In genomic region chr10:51244308-51244707, GRCh38 we compare ENCODE assay signal across 19 cellular contexts.
DNase-seq lines count a peak whose midpoint lies in the region; ATAC-seq, FAIRE-seq and TF ChIP-seq lines count a peak whose summit lies in the region.
"Had no signal": no experiment of that assay in that cellular context is flagged by ENCODE, and none has a peak within 500 bp of the region (broad histone marks: within the 10 kb centered on the region; RNA-seq: fewer than 3 reads in every experiment).

No MANE protein-coding gene starts in this region.

- no peak for FAIRE-seq in endothelial cell of umbilical vein (lab: Jason Lieb, UNC)
- FAIRE-seq: RCC 7860, small intestine had no signal

- H3K27me3 Mint-ChIP-seq in mesothelial cell of epicardium (ENCODE audit: low read depth) (no peaks in the 10 kb centered on the region), type B pancreatic cell (no peaks in the 10 kb centered on the region)
- H3K27me3 Mint-ChIP-seq: naive thymus-derived CD4-positive, alpha-beta T cell had no signal

- ATAC-seq in Panc1 (0 out of 2 replicates have a peak, but pooled peaks have one; percentile 66), HG03521 (IDR thresholded peaks at IDR 0.05; ENCODE audit: unreplicated experiment) (no peak)
- ATAC-seq: activated CD4-positive, CD25-positive, alpha-beta regulatory T cell treated with anti-CD3 and anti-CD28 coated beads, Interleukin-2, amount 50 U/mL, for 24 hours; naive thymus-derived CD4-positive, alpha-beta T cell; stimulated activated naive CD8-positive, alpha-beta T cell treated with anti-CD3 and anti-CD28 coated beads, Interleukin-15, Interleukin-2, amounts not matched to agents 100 U/mL and 50 U/mL, for 24 hours had no signal

- H3K36me3 Mint-ChIP-seq in mesothelial cell of epicardium, result no peaks in the 10 kb centered on the region
- no peaks in the 10 kb centered on the region for H3K36me3 Mint-ChIP-seq in type B pancreatic cell
- H3K36me3 Mint-ChIP-seq: naive thymus-derived CD4-positive, alpha-beta T cell had no signal

- intact Hi-C loops in Panc1 (cut with micrococcal nuclease; ENCODE audit: unreplicated experiment) (loop anchor here (10.0 kb wide), 1 partner anchor 150 kb away; no protein-coding TSS in a partner anchor), endothelial cell of umbilical vein (cut with micrococcal nuclease) (no loop called here), stomach (cut with DNase I; ENCODE audit: low total_unique reads) (no loop called here)

- H2AFZ ChIP-seq in endothelial cell of umbilical vein (ENCODE audit: low read depth, low read length), result no peak overlapping the region

- H3K36me3 ChIP-seq in Panc1 (ENCODE audit: control insufficient read depth, insufficient read depth, low read length) (no peaks in the 10 kb centered on the region), endothelial cell of umbilical vein (ENCODE audit: control insufficient read depth in 2 of 2, extremely low read depth in 1 of 2, insufficient read depth in 2 of 2, low read length in 2 of 2) (no peaks in the 10 kb centered on the region), stomach (no peaks in the 10 kb centered on the region)
- H3K36me3 ChIP-seq: BLaER1 had no signal

- CTCF ChIA-PET in Panc1 (lab: Charles Lee) (no interaction called here), endothelial cell of umbilical vein (lab: Charles Lee) (no interaction called here)

- H3K4me2 ChIP-seq in endothelial cell of umbilical vein (ENCODE audit: insufficient read depth, low read length), result peak overlapping the region; percentile 12
- H3K4me2 ChIP-seq: BLaER1 had no signal

- no peak for DNase-seq in Panc1 (ENCODE audit: low read depth, low spot score)
- no peak for DNase-seq in endothelial cell of umbilical vein (ENCODE audit: low read depth, low spot score)
- no peak for DNase-seq in mesothelial cell of epicardium (ENCODE audit: low spot score in 2 of 2, unreplicated experiment in 2 of 2)
- no peak for DNase-seq in type B pancreatic cell (ENCODE audit: extremely low spot score, unreplicated experiment)
- DNase-seq in NCI-H1436 treated with DMSO at 0.1 percent for 48 hours (lab: John Stamatoyannopoulos, UW), result no peak
- DNase-seq in stomach, result no peak
- DNase-seq: activated CD8-positive, alpha-beta memory T cell treated with anti-CD3 and anti-CD28 coated beads, Interleukin-2, amount 50 U/mL, for 4 hours; activated naive CD4-positive, alpha-beta T cell treated with anti-CD3 and anti-CD28 coated beads for 36 hours; glutamatergic neuron; naive thymus-derived CD4-positive, alpha-beta T cell; NCI-H526 treated with DMSO at 0.1 percent for 48 hours; small intestine; stimulated activated naive CD8-positive, alpha-beta T cell treated with anti-CD3 and anti-CD28 coated beads, Interleukin-15, Interleukin-2, amounts not matched to agents 100 U/mL and 50 U/mL, for 24 hours; T-helper 1 cell had no signal

- H3K9me3 Mint-ChIP-seq in mesothelial cell of epicardium (no peaks in the 10 kb centered on the region), type B pancreatic cell (no peaks in the 10 kb centered on the region)
- H3K9me3 Mint-ChIP-seq: activated naive CD4-positive, alpha-beta T cell treated with anti-CD3 and anti-CD28 coated beads for 36 hours had no signal

- peaks cover 39% of the 10 kb centered on the region for H3K4me1 Mint-ChIP-seq in mesothelial cell of epicardium
- H3K4me1 Mint-ChIP-seq in type B pancreatic cell (ENCODE audit: unreplicated experiment), result peaks cover 19% of the 10 kb centered on the region
- H3K4me1 Mint-ChIP-seq: naive thymus-derived CD4-positive, alpha-beta T cell had no signal

- BruUV-seq in Panc1 (replicated peaks; lab: Mats Ljungman, UMichigan) (no TSS peak), endothelial cell of umbilical vein (replicated peaks; lab: Mats Ljungman, UMichigan) (no TSS peak)

- POLR2A ChIA-PET in Panc1 (lab: Charles Lee) (no interaction called here), endothelial cell of umbilical vein (lab: Charles Lee) (interaction anchor here (0.6 kb wide), 1 partner anchor 17 kb away, joined by 4 read pairs; no protein-coding TSS in a partner anchor)

- H3K9me1 ChIP-seq in endothelial cell of umbilical vein (replicated peaks; ENCODE audit: control insufficient read depth, extremely low read depth, insufficient read depth, low read length), result peaks cover 2% of the 10 kb centered on the region

- no peak for TF ChIP-seq CTCF in Panc1 (IDR thresholded peaks at IDR 0.05)
- TF ChIP-seq CTCF in endothelial cell of umbilical vein (IDR thresholded peaks at IDR 0.05; ENCODE audit: extremely low read depth in 1 of 2, insufficient read depth in 1 of 2, low read depth in 1 of 2, low read length in 2 of 2), result no peak
- TF ChIP-seq CTCF in mesothelial cell of epicardium (IDR thresholded peaks at IDR 0.05; ENCODE audit: unreplicated experiment), result no peak
- TF ChIP-seq CTCF in type B pancreatic cell (conservative IDR thresholded peaks at IDR 0.05), result no peak
- no peak for TF ChIP-seq CTCF in stomach (IDR thresholded peaks at IDR 0.05)

- WGBS in stomach, 5 donors, result 61 to 83% (median 69%) methylated on average over 1 of the region's 1 CpG

- peaks cover 5% of the 10 kb centered on the region; the same call in 1 of the 2 replicates for H3K4me1 ChIP-seq in Panc1 (ENCODE audit: control insufficient read depth, insufficient read depth, low read length)
- peaks cover 15% of the 10 kb centered on the region for H3K4me1 ChIP-seq in endothelial cell of umbilical vein (ENCODE audit: control insufficient read depth, extremely low read depth, insufficient read depth, low read length)
- peaks cover 0 to 7% (median 0%) of the 10 kb centered on the region in 4 donors for H3K4me1 ChIP-seq in stomach
- H3K4me1 ChIP-seq: BLaER1 had no signal

- H3K27me3 ChIP-seq in Panc1 (ENCODE audit: control insufficient read depth, insufficient read depth, low read length), result no peaks in the 10 kb centered on the region
- H3K27me3 ChIP-seq in endothelial cell of umbilical vein (ENCODE audit: control insufficient read depth in 2 of 2, insufficient read depth in 2 of 2, low read length in 2 of 2), result no peaks in the 10 kb centered on the region
- no peaks in the 10 kb centered on the region for H3K27me3 ChIP-seq in stomach
- H3K27me3 ChIP-seq: BLaER1 had no signal

- no peak overlapping the region for H3K9ac ChIP-seq in endothelial cell of umbilical vein (replicated peaks; ENCODE audit: extremely low read depth, insufficient read depth, low read length)
- H3K9ac ChIP-seq: BLaER1 had no signal

- H3K9me3 ChIP-seq in Panc1 (ENCODE audit: control insufficient read depth, insufficient read depth, low read depth, low read length) (no peaks in the 10 kb centered on the region), endothelial cell of umbilical vein (replicated peaks; ENCODE audit: control insufficient read depth, insufficient read depth, low read length) (no peaks in the 10 kb centered on the region), stomach (no peaks in the 10 kb centered on the region)
- H3K9me3 ChIP-seq: BLaER1 had no signal

- no peaks in the 10 kb centered on the region for H4K20me1 ChIP-seq in endothelial cell of umbilical vein (replicated peaks; ENCODE audit: control insufficient read depth, extremely low read depth, insufficient read depth, low read length)
- H4K20me1 ChIP-seq: BLaER1 had no signal

- no peak overlapping the region for H3K4me3 ChIP-seq in Panc1 (ENCODE audit: low read depth in 2 of 2, low read length in 2 of 2)
- no peak overlapping the region for H3K4me3 ChIP-seq in endothelial cell of umbilical vein (replicated peaks in 1 of 3; ENCODE audit: insufficient read depth in 1 of 3, low read depth in 1 of 3, low read length in 3 of 3)
- H3K4me3 ChIP-seq in stomach, result no peak overlapping the region
- H3K4me3 ChIP-seq: BLaER1 had no signal

- in situ Hi-C loops in Panc1 (cut with HindIII; ENCODE audit: low pct_unique_long_range_greater_than_20kb, low sequenced_read_pairs), result no loop called here

- no peak overlapping the region for H3K4me3 Mint-ChIP-seq in mesothelial cell of epicardium
- no peak overlapping the region for H3K4me3 Mint-ChIP-seq in type B pancreatic cell
- H3K4me3 Mint-ChIP-seq: activated naive CD4-positive, alpha-beta T cell treated with anti-CD3 and anti-CD28 coated beads for 36 hours; naive thymus-derived CD4-positive, alpha-beta T cell had no signal

- H3K27ac ChIP-seq in Panc1 (ENCODE audit: low read length) (no peak overlapping the region; the same call in 1 of the 2 replicates), endothelial cell of umbilical vein (ENCODE audit: insufficient read depth, low read depth, low read length) (no peak overlapping the region), stomach (no peak overlapping the region)
- H3K27ac ChIP-seq: BLaER1, epithelial cell of prostate had no signal

- TF ChIP-seq EP300 in stomach (IDR thresholded peaks at IDR 0.05), result no peak

- dilution Hi-C loops in endothelial cell of umbilical vein (cut with MboI; ENCODE audit: extremely low pct_ligation_motif_present, low sequenced_read_pairs), result no loop called here

- no peak for TF ChIP-seq POLR2A in endothelial cell of umbilical vein (IDR thresholded peaks at IDR 0.05; ENCODE audit: low read depth, low read length)
- TF ChIP-seq POLR2A in stomach (IDR thresholded peaks at IDR 0.05), result no peak

- H3K27ac Mint-ChIP-seq in mesothelial cell of epicardium (peak overlapping the region; percentile 81), type B pancreatic cell (peak overlapping the region; percentile 11)
- H3K27ac Mint-ChIP-seq: activated naive CD4-positive, alpha-beta T cell treated with anti-CD3 and anti-CD28 coated beads for 36 hours; naive thymus-derived CD4-positive, alpha-beta T cell had no signal

- no peaks in the 10 kb centered on the region for H3K79me2 ChIP-seq in endothelial cell of umbilical vein (ENCODE audit: control insufficient read depth, insufficient read depth, low read length)

TF ChIP-seq in endothelial cell of umbilical vein, 7 proteins besides CTCF, POLR2A, EP300 and RAD21:
- TF ChIP-seq MYC (IDR thresholded peaks at IDR 0.05; ENCODE audit: low read depth, low read length), result no peak
- no peak for TF ChIP-seq POLR2AphosphoS5 (IDR thresholded peaks at IDR 0.05; ENCODE audit: insufficient read depth, low read depth, low read length)
